ENCODE assay signal across 8 cellular contexts in genomic region chr2:70553584-70554337, GRCh38. TPM values are rescaled to one million over a fixed set of nuclear protein-coding genes. Genes with fewer than 3 reads are reported as not detected.
DNase-seq lines count a peak whose midpoint lies in the region; ATAC-seq and TF ChIP-seq lines count a peak whose summit lies in the region.

TGFA (minus strand) TSS chr2:70553826; CDS start chr2:70553767, 59 bp downstream.

- H3K36me3 ChIP-seq in Caco-2 (ENCODE audit: control insufficient read depth, insufficient read depth, low read length) (no peaks in the 10 kb centered on the region), SJSA1 (no peaks in the 10 kb centered on the region), ovary (no peaks in the 10 kb centered on the region), thyroid gland (no peaks in the 10 kb centered on the region)

- peak in 1 of 2 experiments; percentile 76 for TF ChIP-seq CTCF in Caco-2 (IDR thresholded peaks at IDR 0.05; ENCODE audit: insufficient read depth in 1 of 2, low read depth in 1 of 2, low read length in 1 of 2, severe bottlenecking in 1 of 2, unreplicated experiment in 1 of 2)
- no peak for TF ChIP-seq CTCF in ovary (IDR thresholded peaks at IDR 0.05)
- TF ChIP-seq CTCF in thyroid gland (IDR thresholded peaks at IDR 0.05): peak; percentile 14 to 91 (median 82)

- intact Hi-C loops in Caco-2 (cut with micrococcal nuclease; ENCODE audit: unreplicated experiment) (loop anchor here (1.0 to 10.0 kb wide), 4 partner anchors 64 to 251 kb away; partner anchors contain the start of gene FAM136A), Right ventricle myocardium inferior (cut with DNase I) (loop anchor here (2.0 kb wide), 1 partner anchor 63 kb away; no protein-coding TSS in a partner anchor), ovary (cut with DNase I) (no loop called here), thyroid gland (cut with DNase I) (loop anchor here (5.0 kb wide), 1 partner anchor 64 kb away; no protein-coding TSS in a partner anchor)

- no peak for TF ChIP-seq POLR2A in ovary (IDR thresholded peaks at IDR 0.05)
- TF ChIP-seq POLR2A in thyroid gland (IDR thresholded peaks at IDR 0.05): peak in 1 of 2 donors; percentile 85

- H3K27ac ChIP-seq in SJSA1 (no peak within 1 kb of the TSS), ovary (no peak within 1 kb of the TSS), thyroid gland (peak within 1 kb of the TSS; percentile 85 to 92 (median 88))

- CTCF ChIA-PET in Caco-2 (lab: Charles Lee): interaction anchor here (0.6 kb wide), 1 partner anchor 93 kb away, joined by 3 read pairs; no protein-coding TSS in a partner anchor
- CTCF ChIA-PET in activated naive CD4-positive, alpha-beta T cell treated with anti-CD3 and anti-CD28 coated beads, Interleukin-2, amount 10 ng/mL, durations not matched to agents 7 days and 5 days (lab: Charles Lee): interaction anchor here (1.5 to 2.0 kb wide), 2 partner anchors 216 to 250 kb away, joined by 4 to 9 read pairs; no protein-coding TSS in a partner anchor

- POLR2A ChIA-PET in Caco-2 (lab: Charles Lee): interaction anchor here (0.7 kb wide), 1 partner anchor 1469 kb away, joined by 3 read pairs; no protein-coding TSS in a partner anchor

- H3K4me1 Mint-ChIP-seq in Caco-2 (ENCODE audit: low read depth, unreplicated experiment): peaks cover 11% of the 10 kb centered on the region
- H3K4me1 Mint-ChIP-seq in activated naive CD4-positive, alpha-beta T cell treated with anti-CD3 and anti-CD28 coated beads, Interleukin-2, amount 10 ng/mL, durations not matched to agents 7 days and 5 days: peaks cover 28% of the 10 kb centered on the region

- DNase-seq in Caco-2 (peak; percentile 69 to 77), KG1 (lab: John Stamatoyannopoulos, UW) (peak; percentile 24), SJSA1 (ENCODE audit: low read depth in 1 of 2, low spot score in 2 of 2) (peak; percentile 29 to 62), Right ventricle myocardium inferior (ENCODE audit: missing footprints) (peak; percentile 91), ovary (peak in 4 of 5 donors; percentile 16 to 47 (median 30)), thyroid gland (peak; percentile 92)
- peak; percentile 76 for DNase-seq in activated naive CD4-positive, alpha-beta T cell treated with anti-CD3 and anti-CD28 coated beads, Interleukin-2, amount 10 ng/mL, durations not matched to agents 7 days and 5 days

- no peak for TF ChIP-seq EP300 in ovary (IDR thresholded peaks at IDR 0.05)

- H3K27me3 ChIP-seq in Caco-2 (replicated peaks; ENCODE audit: control insufficient read depth, insufficient read depth, low read length): peaks cover 7% of the 10 kb centered on the region
- peaks cover 55% of the 10 kb centered on the region for H3K27me3 ChIP-seq in SJSA1 (replicated peaks)
- no peaks in the 10 kb centered on the region for H3K27me3 ChIP-seq in ovary
- H3K27me3 ChIP-seq in thyroid gland: no peaks in the 10 kb centered on the region

- ATAC-seq in GM21515 (IDR thresholded peaks at IDR 0.05; ENCODE audit: unreplicated experiment) (peak; percentile 73), Right ventricle myocardium inferior (peak; percentile 89)

- peaks cover 28% of the 10 kb centered on the region for H3K27me3 Mint-ChIP-seq in Caco-2 (ENCODE audit: insufficient read depth, unreplicated experiment)
- peaks cover 66% of the 10 kb centered on the region for H3K27me3 Mint-ChIP-seq in activated naive CD4-positive, alpha-beta T cell treated with anti-CD3 and anti-CD28 coated beads, Interleukin-2, amount 10 ng/mL, durations not matched to agents 7 days and 5 days

- H3K27ac Mint-ChIP-seq in Caco-2 (ENCODE audit: unreplicated experiment): peak within 1 kb of the TSS; percentile 73
- H3K27ac Mint-ChIP-seq in activated naive CD4-positive, alpha-beta T cell treated with anti-CD3 and anti-CD28 coated beads, Interleukin-2, amount 10 ng/mL, durations not matched to agents 7 days and 5 days: no peak within 1 kb of the TSS

- peaks cover 19% of the 10 kb centered on the region for H3K4me1 ChIP-seq in Caco-2
- H3K4me1 ChIP-seq in SJSA1 (replicated peaks): peaks cover 15% of the 10 kb centered on the region
- H3K4me1 ChIP-seq in ovary (ENCODE audit: insufficient read depth): peaks cover 1% of the 10 kb centered on the region
- peaks cover 6 to 19% of the 10 kb centered on the region in 2 donors for H3K4me1 ChIP-seq in thyroid gland

- BruUV-seq in Caco-2 (replicated peaks; lab: Mats Ljungman, UMichigan): no TSS peak

- peak within 1 kb of the TSS; percentile 87 for H3K4me3 Mint-ChIP-seq in Caco-2 (ENCODE audit: unreplicated experiment)
- H3K4me3 Mint-ChIP-seq in activated naive CD4-positive, alpha-beta T cell treated with anti-CD3 and anti-CD28 coated beads, Interleukin-2, amount 10 ng/mL, durations not matched to agents 7 days and 5 days: peak within 1 kb of the TSS; percentile 76

- H3K4me3 ChIP-seq in Caco-2 (ENCODE audit: low read depth, low read length) (peak within 1 kb of the TSS; percentile 44), SJSA1 (peak within 1 kb of the TSS; percentile 33), ovary (peak within 1 kb of the TSS; percentile 49), thyroid gland (replicated peaks in 1 of 3) (peak within 1 kb of the TSS; percentile 1 to 92 (median 54))

- H3K9me3 Mint-ChIP-seq in Caco-2 (ENCODE audit: unreplicated experiment): no peaks in the 10 kb centered on the region
- no peaks in the 10 kb centered on the region for H3K9me3 Mint-ChIP-seq in activated naive CD4-positive, alpha-beta T cell treated with anti-CD3 and anti-CD28 coated beads, Interleukin-2, amount 10 ng/mL, durations not matched to agents 7 days and 5 days

- 0 to 1% (median 0%) methylated on average over 43 to 88 of the region's 88 CpGs for WGBS in ovary, 3 donors
- 0 to 1% methylated on average over 27 to 60 of the region's 88 CpGs for WGBS in thyroid gland, 2 donors

- no peaks in the 10 kb centered on the region for H3K9me3 ChIP-seq in Caco-2
- H3K9me3 ChIP-seq in SJSA1 (replicated peaks): no peaks in the 10 kb centered on the region
- H3K9me3 ChIP-seq in ovary: no peaks in the 10 kb centered on the region
- H3K9me3 ChIP-seq in thyroid gland: no peaks in the 10 kb centered on the region

- peaks cover 6% of the 10 kb centered on the region for H3K36me3 Mint-ChIP-seq in Caco-2 (ENCODE audit: insufficient read depth, unreplicated experiment)
- H3K36me3 Mint-ChIP-seq in activated naive CD4-positive, alpha-beta T cell treated with anti-CD3 and anti-CD28 coated beads, Interleukin-2, amount 10 ng/mL, durations not matched to agents 7 days and 5 days: no peaks in the 10 kb centered on the region

RNA-seq across cellular contexts. Expression of gene TGFA, which starts in this region (rescaled TPM):
- total RNA-seq in Caco-2 (2022) (0.32 and 0.70 TPM in 2 replicates), Right ventricle myocardium inferior (1.0 TPM), ovary (1 to 10 TPM in 5 of 7 donors, under 1 TPM in 2; 0.08 to 8.7 (median 1.2) TPM), thyroid gland (10 to 100 TPM; 12.9 to 23.0 (median 18.6) TPM)
- 0.42 and 1.4 TPM in 2 replicates for total RNA-seq in SJSA1 (2014; rRNA removed; shearing (Covaris generic))
- 1 to 10 TPM in 1 of 2 donors, under 1 TPM in 1; 0.36 to 1.4 TPM for polyA plus RNA-seq in ovary

Comparison
In these comparisons a context has a peak if more than half of its experiments do, and no peak if none do; other contexts are left out.
1. Peak in DNase-seq and H3K4me3 ChIP-seq in Caco-2; RNA of the gene not detected or under 1 TPM.
2. DNase-seq: peak in every context shown above with its lines; median percentile 92 in thyroid gland; 91 in Right ventricle myocardium inferior; 76 in activated naive CD4-positive, alpha-beta T cell treated with anti-CD3 and anti-CD28 coated beads, Interleukin-2, amount 10 ng/mL, durations not matched to agents 7 days and 5 days; 73 in Caco-2; 46 in SJSA1; 30 in ovary; 24 in KG1.
3. CTCF ChIP-seq: peak in thyroid gland (6 of 6); none in ovary (0 of 3).
4. H3K27ac ChIP-seq: peak in thyroid gland (3 of 3); none in SJSA1 (single experiment) and ovary (0 of 2).
5. intact Hi-C loops: an anchor here in Caco-2 (1.0 to 10.0 kb wide), Right ventricle myocardium inferior (2.0 kb wide) and thyroid gland (5.0 kb wide); none called in ovary.
6. Peak in every context shown above with its lines, with median percentiles within 50 percentile points of each other: H3K4me3 ChIP-seq.